1 cellular context compared by ENCODE assay signal in the genomic region with DNA sequence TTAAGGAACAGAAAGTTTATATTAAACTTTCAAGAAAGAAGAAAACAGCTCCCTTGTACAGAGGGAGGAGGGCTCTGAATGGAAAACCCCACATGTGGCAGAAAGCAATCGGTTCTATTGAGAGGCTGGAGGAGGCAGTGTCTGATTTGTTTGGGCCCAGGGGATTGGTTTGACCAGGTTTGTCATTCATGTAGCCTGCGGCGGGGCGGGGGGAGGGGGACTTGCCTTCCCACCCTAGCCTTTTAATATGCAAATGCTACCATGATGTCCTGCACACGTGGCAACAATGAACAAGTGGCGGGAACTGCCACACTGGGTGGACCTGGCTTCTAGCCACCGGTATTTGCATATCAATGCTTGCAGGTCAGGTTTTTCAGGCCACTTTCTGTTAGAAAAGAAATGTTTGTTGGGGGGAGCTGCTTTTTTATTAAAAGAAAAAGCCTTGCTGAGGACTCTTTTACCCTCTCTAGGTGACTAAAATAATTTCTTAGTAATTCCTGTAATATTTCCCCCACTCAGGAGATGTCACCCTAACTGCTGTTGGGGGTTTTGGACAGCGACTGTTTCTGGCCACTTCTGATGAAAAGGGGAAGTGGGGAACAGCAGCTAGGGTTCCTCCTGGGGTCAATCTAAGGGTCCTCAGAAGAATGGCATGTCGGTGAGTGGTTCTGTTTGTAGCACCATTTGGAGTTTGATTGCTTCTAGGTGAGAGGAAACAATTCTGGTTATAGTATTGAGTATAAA.
TF ChIP-seq lines count a peak whose summit lies in the region.

No MANE protein-coding gene starts in this region.

TF ChIP-seq in K562, 482 proteins besides CTCF, POLR2A, EP300 and RAD21 (continued from another document):
- TF ChIP-seq MYNN (IDR thresholded peaks at IDR 0.05) (no peak), MYNN (CRISPR knock-in tag; IDR thresholded peaks at IDR 0.05) (no peak), CBFB (CRISPR knock-in tag; IDR thresholded peaks at IDR 0.05) (no peak), FOXJ2 (tag; IDR thresholded peaks at IDR 0.05) (no peak), L3MBTL2 (IDR thresholded peaks at IDR 0.05) (no peak), SPI1 (IDR thresholded peaks at IDR 0.05; ENCODE audit: borderline replicate concordance, low read depth, low read length) (peak; percentile 94), RBM25 (IDR thresholded peaks at IDR 0.05; ENCODE audit: low read depth, low read length, severe bottlenecking) (no peak), ZNF146 (CRISPR knock-in tag; IDR thresholded peaks at IDR 0.05; ENCODE audit: unreplicated experiment) (no peak), ZSCAN32 (CRISPR knock-in tag; IDR thresholded peaks at IDR 0.05) (no peak), C11orf30 (IDR thresholded peaks at IDR 0.05; ENCODE audit: low read depth) (no peak), RCOR1 (IDR thresholded peaks at IDR 0.05; ENCODE audit: borderline replicate concordance in 1 of 2, low read depth in 2 of 2, low read length in 2 of 2) (no peak), ZNF134 (CRISPR knock-in tag; conservative IDR thresholded peaks at IDR 0.05) (no peak), TAF7 (tag; IDR thresholded peaks at IDR 0.05) (no peak), GTF2A2 (tag; IDR thresholded peaks at IDR 0.05) (no peak), PCBP1 (IDR thresholded peaks at IDR 0.05; ENCODE audit: low read depth, low read length, poor library complexity, severe bottlenecking) (no peak), TSHZ1 (CRISPR knock-in tag; IDR thresholded peaks at IDR 0.05) (no peak), SIN3A (IDR thresholded peaks at IDR 0.05; ENCODE audit: borderline replicate concordance in 2 of 2, control insufficient read depth in 1 of 2, low read depth in 2 of 2, low read length in 2 of 2) (no peak), RBBP5 (IDR thresholded peaks at IDR 0.05; ENCODE audit: borderline replicate concordance, insufficient read depth, low read length, poor library complexity, severe bottlenecking) (no peak), NFYB (IDR thresholded peaks at IDR 0.05; ENCODE audit: extremely low read depth, insufficient read length) (no peak), TEAD1 (CRISPR knock-in tag; IDR thresholded peaks at IDR 0.05) (no peak), TBP (optimal IDR thresholded peaks at IDR 0.05; ENCODE audit: low read depth, low read length) (peak; percentile 17), ZNF347 (CRISPR knock-in tag; IDR thresholded peaks at IDR 0.05; ENCODE audit: low read depth) (no peak), ZNF57 (CRISPR knock-in tag; IDR thresholded peaks at IDR 0.05) (no peak), ZNF24 (IDR thresholded peaks at IDR 0.05) (no peak)
- TF ChIP-seq, protein P1, sequence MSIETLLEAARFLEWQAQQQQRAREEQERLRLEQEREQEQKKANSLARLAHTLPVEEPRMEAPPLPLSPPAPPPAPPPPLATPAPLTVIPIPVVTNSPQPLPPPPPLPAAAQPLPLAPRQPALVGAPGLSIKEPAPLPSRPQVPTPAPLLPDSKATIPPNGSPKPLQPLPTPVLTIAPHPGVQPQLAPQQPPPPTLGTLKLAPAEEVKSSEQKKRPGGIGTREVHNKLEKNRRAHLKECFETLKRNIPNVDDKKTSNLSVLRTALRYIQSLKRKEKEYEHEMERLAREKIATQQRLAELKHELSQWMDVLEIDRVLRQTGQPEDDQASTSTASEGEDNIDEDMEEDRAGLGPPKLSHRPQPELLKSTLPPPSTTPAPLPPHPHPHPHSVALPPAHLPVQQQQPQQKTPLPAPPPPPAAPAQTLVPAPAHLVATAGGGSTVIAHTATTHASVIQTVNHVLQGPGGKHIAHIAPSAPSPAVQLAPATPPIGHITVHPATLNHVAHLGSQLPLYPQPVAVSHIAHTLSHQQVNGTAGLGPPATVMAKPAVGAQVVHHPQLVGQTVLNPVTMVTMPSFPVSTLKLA (conservative IDR thresholded peaks at IDR 0.05) = no peak
